Comparison of ENCODE assay signal across 24 cellular contexts in genomic region chr3:36600413-36600812, GRCh38.
"Had no signal": no experiment of that assay in that cellular context is flagged by ENCODE, and none has a peak within 500 bp of the region (broad histone marks: within the 10 kb centered on the region; RNA-seq: fewer than 3 reads in every experiment).

No MANE protein-coding gene starts in this region.

- H3K36me3 ChIP-seq: ascending aorta, WERI-Rb-1 had no signal

- H3K4me1 Mint-ChIP-seq: activated CD4-positive, alpha-beta memory T cell treated with anti-CD3 and anti-CD28 coated beads, Interleukin-2, amount 10 ng/mL, durations not matched to agents 7 days and 5 days; activated CD4-positive, alpha-beta T cell treated with anti-CD3 and anti-CD28 coated beads for 36 hours; activated naive CD4-positive, alpha-beta T cell treated with anti-CD3 and anti-CD28 coated beads, Interleukin-2, amount 50 U/mL, for 24 hours; central memory CD8-positive, alpha-beta T cell had no signal

- ATAC-seq: activated CD4-positive, alpha-beta T cell treated with anti-CD3 and anti-CD28 coated beads for 36 hours; body of pancreas; Right ventricle myocardium inferior had no signal

- H3K36me3 Mint-ChIP-seq: activated naive CD4-positive, alpha-beta T cell treated with anti-CD3 and anti-CD28 coated beads, Interleukin-2, amount 50 U/mL, for 24 hours had no signal

- H3K4me3 Mint-ChIP-seq: activated CD4-positive, alpha-beta memory T cell treated with anti-CD3 and anti-CD28 coated beads, Interleukin-2, amount 10 ng/mL, durations not matched to agents 7 days and 5 days; activated CD4-positive, alpha-beta T cell treated with anti-CD3 and anti-CD28 coated beads for 36 hours; activated naive CD4-positive, alpha-beta T cell treated with anti-CD3 and anti-CD28 coated beads, Interleukin-2, amount 50 U/mL, for 24 hours; central memory CD8-positive, alpha-beta T cell had no signal

- H3K9me2 ChIP-seq: SK-N-SH had no signal

- H3K4me1 ChIP-seq: body of pancreas had no signal

- H3K9me3 Mint-ChIP-seq: activated CD4-positive, alpha-beta memory T cell treated with anti-CD3 and anti-CD28 coated beads, Interleukin-2, amount 10 ng/mL, durations not matched to agents 7 days and 5 days; central memory CD8-positive, alpha-beta T cell had no signal

- H3K27ac ChIP-seq: body of pancreas, WERI-Rb-1 had no signal

- H3K9ac ChIP-seq: SK-N-SH had no signal

- H3K4me2 ChIP-seq: SK-N-SH had no signal

- DNase-seq: activated CD4-positive, alpha-beta memory T cell treated with anti-CD3 and anti-CD28 coated beads, Interleukin-2, amount 10 ng/mL, durations not matched to agents 7 days and 5 days; activated CD4-positive, alpha-beta T cell treated with anti-CD3 and anti-CD28 coated beads for 36 hours; activated CD4-positive, alpha-beta T cell treated with anti-CD3 and anti-CD28 coated beads, Interleukin-2, amount 50 U/mL, for 1 hour; activated T-cell treated with anti-CD3 and anti-CD28 coated beads for 4 hours; amniotic stem cell; body of pancreas; KBM-7; NCI-H1092; NCI-H1417 treated with DMSO at 0.1 percent for 48 hours; NCI-H1694; NCI-H2029; NCI-H2107; NCI-H2171 treated with DMSO at 0.1 percent for 48 hours; NCI-H226; NCI-H774; NK-92 treated with Interleukin-12 subunit alpha and Interleukin-12 subunit beta, amount 100 ng/mL, for 24 hours; RPMI8226; SK-N-SH; T-helper 1 cell; WERI-Rb-1 had no signal

- H3K27ac Mint-ChIP-seq: activated CD4-positive, alpha-beta memory T cell treated with anti-CD3 and anti-CD28 coated beads, Interleukin-2, amount 10 ng/mL, durations not matched to agents 7 days and 5 days; activated CD4-positive, alpha-beta T cell treated with anti-CD3 and anti-CD28 coated beads for 36 hours; activated naive CD4-positive, alpha-beta T cell treated with anti-CD3 and anti-CD28 coated beads, Interleukin-2, amount 50 U/mL, for 24 hours had no signal

- H3K27me3 ChIP-seq: ascending aorta, body of pancreas had no signal

- H3K4me3 ChIP-seq: ascending aorta, body of pancreas had no signal

- H3K9me3 ChIP-seq: ascending aorta, body of pancreas, SK-N-SH had no signal
